Comparison of ENCODE assay signal across 26 cellular contexts in genomic region chr18:48863432-48864065, GRCh38.
DNase-seq lines count a peak whose midpoint lies in the region; ATAC-seq and TF ChIP-seq lines count a peak whose summit lies in the region.
"Had no signal": no experiment of that assay in that cellular context is flagged by ENCODE, and none has a peak within 500 bp of the region (broad histone marks: within the 10 kb centered on the region; RNA-seq: fewer than 3 reads in every experiment).

No MANE protein-coding gene starts in this region.

- H3K23ac ChIP-seq in neuronal stem cell (ENCODE audit: low read depth, low read length, poor library complexity) = no peak overlapping the region

- no CpG with 5 or more reads among the region's 8 CpGs for WGBS in neuronal stem cell (ENCODE audit: extremely low coverage in 2 of 2, insufficient read length in 2 of 2, insufficient replicate concordance in 1 of 2), 2 donors

- no peak overlapping the region for H3K18ac ChIP-seq in neuronal stem cell (ENCODE audit: low read length)

- no peak overlapping the region for H4K91ac ChIP-seq in neuronal stem cell (ENCODE audit: low read depth, low read length, poor library complexity)

- TF ChIP-seq CTCF in right atrium auricular region (IDR thresholded peaks at IDR 0.05) = no peak
- TF ChIP-seq CTCF in ascending aorta (IDR thresholded peaks at IDR 0.05) = no peak

- H2BK120ac ChIP-seq in neuronal stem cell (ENCODE audit: low read depth, low read length) = no peak overlapping the region

- peak overlapping the region; percentile 20 to 64 for H3K27ac ChIP-seq in right atrium auricular region
- H3K27ac ChIP-seq in ascending aorta = peak overlapping the region; percentile 42 to 59
- H3K27ac ChIP-seq in neuronal stem cell (replicated peaks; ENCODE audit: low read length) = no peak overlapping the region
- peak overlapping the region; percentile 92 for H3K27ac ChIP-seq in subcutaneous abdominal adipose tissue (ENCODE audit: low read depth, low read length)
- H3K27ac ChIP-seq: foreskin keratinocyte had no signal

- peak overlapping the region; percentile 40 for H2AK5ac ChIP-seq in neuronal stem cell (ENCODE audit: low read depth, low read length)

- H3K4me2 ChIP-seq in neuronal stem cell (ENCODE audit: insufficient read depth, low read length, poor library complexity, severe bottlenecking) = no peak overlapping the region

- H2AFZ ChIP-seq in neuronal stem cell (ENCODE audit: low read length) = no peak overlapping the region

- no peak overlapping the region for H3K4ac ChIP-seq in neuronal stem cell (ENCODE audit: low read length)

- ATAC-seq in Right ventricle myocardium superior (ENCODE audit: poor library complexity) = no peak
- ATAC-seq: CD8-positive, alpha-beta T cell; foreskin keratinocyte; naive thymus-derived CD4-positive, alpha-beta T cell had no signal

- no peaks in the 10 kb centered on the region for H3K27me3 ChIP-seq in right atrium auricular region
- H3K27me3 ChIP-seq in ascending aorta = no peaks in the 10 kb centered on the region
- H3K27me3 ChIP-seq in neuronal stem cell (ENCODE audit: control insufficient read depth in 3 of 3, insufficient read depth in 3 of 3, low read depth in 1 of 3, low read length in 3 of 3) = no peaks in the 10 kb centered on the region
- H3K27me3 ChIP-seq in subcutaneous abdominal adipose tissue (ENCODE audit: control insufficient read depth in 5 of 5, insufficient read depth in 4 of 5, low read length in 5 of 5) = no peaks in the 10 kb centered on the region
- H3K27me3 ChIP-seq: dorsolateral prefrontal cortex, esophagus squamous epithelium, foreskin keratinocyte, heart right ventricle, thyroid gland had no signal

- H3K9me3 ChIP-seq in right atrium auricular region (no peaks in the 10 kb centered on the region), ascending aorta (no peaks in the 10 kb centered on the region), neuronal stem cell (replicated peaks in 1 of 2; ENCODE audit: control insufficient read depth in 2 of 2, insufficient read depth in 1 of 2, low read depth in 1 of 2, low read length in 2 of 2) (peaks cover 4 to 6% of the 10 kb centered on the region in 2 donors), subcutaneous abdominal adipose tissue (ENCODE audit: control insufficient read depth in 5 of 5, low read length in 5 of 5) (peaks cover 0 to 4% (median 0%) of the 10 kb centered on the region in 5 donors)
- H3K9me3 ChIP-seq: thyroid gland had no signal

- H4K8ac ChIP-seq in neuronal stem cell (ENCODE audit: low read depth, low read length) = no peak overlapping the region

- no peak overlapping the region for H2BK5ac ChIP-seq in neuronal stem cell (ENCODE audit: low read length)

- H3K4me3 ChIP-seq in right atrium auricular region (no peak overlapping the region), ascending aorta (no peak overlapping the region), neuronal stem cell (ENCODE audit: low read length in 2 of 2) (no peak overlapping the region), subcutaneous abdominal adipose tissue (ENCODE audit: low read depth in 1 of 5, low read length in 5 of 5) (no peak overlapping the region)
- H3K4me3 ChIP-seq: dorsolateral prefrontal cortex, esophagus squamous epithelium, heart right ventricle, lung, thyroid gland had no signal

- no peak overlapping the region for H2BK15ac ChIP-seq in neuronal stem cell (ENCODE audit: low read length)

- H3K36me3 ChIP-seq in right atrium auricular region (peaks cover 4% of the 10 kb centered on the region), ascending aorta (peaks cover 9 to 22% of the 10 kb centered on the region in 2 donors), neuronal stem cell (replicated peaks in 1 of 2; ENCODE audit: control insufficient read depth in 2 of 2, insufficient read depth in 2 of 2, low read length in 2 of 2) (peaks cover 0 to 2% of the 10 kb centered on the region in 2 donors), subcutaneous abdominal adipose tissue (ENCODE audit: control insufficient read depth in 5 of 5, insufficient read depth in 5 of 5, low read length in 5 of 5) (peaks cover 0 to 24% (median 8%) of the 10 kb centered on the region in 5 donors)
- H3K36me3 ChIP-seq: thyroid gland had no signal

- no peak overlapping the region for H3K14ac ChIP-seq in neuronal stem cell (ENCODE audit: low read length)

- H3K4me1 ChIP-seq in right atrium auricular region = peaks cover 0 to 28% of the 10 kb centered on the region in 2 donors
- H3K4me1 ChIP-seq in ascending aorta = peaks cover 0 to 6% of the 10 kb centered on the region in 2 donors
- H3K4me1 ChIP-seq in neuronal stem cell (ENCODE audit: control insufficient read depth in 2 of 2, insufficient read depth in 1 of 2, low read depth in 1 of 2, low read length in 2 of 2) = peaks cover 32 to 38% of the 10 kb centered on the region in 2 donors
- H3K4me1 ChIP-seq in subcutaneous abdominal adipose tissue (ENCODE audit: control insufficient read depth in 5 of 5, insufficient read depth in 5 of 5, low read length in 5 of 5) = peaks cover 3 to 60% (median 33%) of the 10 kb centered on the region in 5 donors
- H3K4me1 ChIP-seq: foreskin keratinocyte had no signal

- DNase-seq in right atrium auricular region (ENCODE audit: low spot score) = peak; percentile 77
- DNase-seq in Right ventricle myocardium superior = no peak
- no peak for DNase-seq in ascending aorta (ENCODE audit: low spot score in 2 of 2)
- no peak for DNase-seq in neuronal stem cell (ENCODE audit: low spot score)
- DNase-seq in AG08395 (ENCODE audit: low spot score) = no peak
- DNase-seq in NCI-H1092 (lab: John Stamatoyannopoulos, UW) = no peak
- DNase-seq in dermis blood vessel endothelial cell = no peak
- DNase-seq: activated CD4-positive, alpha-beta T cell treated with anti-CD3 and anti-CD28 coated beads, Interleukin-2, amount 10 ng/mL, durations not matched to agents 7 days and 5 days; activated gamma-delta T cell treated with Interleukin-2 at 50 U/mL for 16 hours; activated naive CD8-positive, alpha-beta T cell treated with anti-CD3 and anti-CD28 coated beads, Interleukin-2, amount 10 ng/mL, durations not matched to agents 7 days and 5 days; activated T-cell treated with anti-CD3 and anti-CD28 coated beads, Interleukin-2, amount 50 U/mL, for 1 hour; AML-193; CD8-positive, alpha-beta T cell; central memory CD4-positive, alpha-beta T cell; DMS 273 treated with DMSO at 0.1 percent for 48 hours; dorsolateral prefrontal cortex; EL; esophagus squamous epithelium; foreskin keratinocyte; H7; heart right ventricle; naive thymus-derived CD4-positive, alpha-beta T cell; NCI-H446 had no signal

- no peak overlapping the region for H3K9ac ChIP-seq in neuronal stem cell (ENCODE audit: low read depth, low read length, poor library complexity)
- H3K9ac ChIP-seq in subcutaneous abdominal adipose tissue (ENCODE audit: low read length in 5 of 5) = peak overlapping the region in 1 of 5 donors; percentile 76

- intact Hi-C loops in Right ventricle myocardium superior (cut with DNase I) (no loop called here), ascending aorta (cut with DNase I) (no loop called here)

- H3K79me1 ChIP-seq in neuronal stem cell (ENCODE audit: low read depth, low read length) = no peaks in the 10 kb centered on the region

- no peak overlapping the region for H2BK12ac ChIP-seq in neuronal stem cell (ENCODE audit: low read length)
